ENCODE assay signal across 13 cellular contexts in genomic region chr2:128492966-128493811, GRCh38.
"Had no signal": no experiment of that assay in that cellular context is flagged by ENCODE, and none has a peak within 500 bp of the region (broad histone marks: within the 10 kb centered on the region; RNA-seq: fewer than 3 reads in every experiment).

No MANE protein-coding gene starts in this region.

- H3K27ac ChIP-seq: tibial artery had no signal

- H3K36me3 ChIP-seq: tibial artery had no signal

- DNase-seq: activated CD4-positive, alpha-beta T cell treated with anti-CD3 and anti-CD28 coated beads, Interleukin-2, amount 50 U/mL, for 4 hours; activated gamma-delta T cell; activated T-cell treated with anti-CD3 and anti-CD28 coated beads, Interleukin-2, amount 50 U/mL, for 24 hours; cerebellar nuclear complex; dermis blood vessel endothelial cell; hypothalamus; left ventricle myocardium superior; mesenchymal stem cell; stimulated activated CD4-positive, alpha-beta T cell treated with anti-CD3 and anti-CD28 coated beads, Interleukin-2, amount 100 ng/mL, for 48 hours; T-helper 2 cell had no signal

- H3K9me3 Mint-ChIP-seq: activated T-cell treated with anti-CD3 and anti-CD28 coated beads, Interleukin-2, amount 50 U/mL, for 24 hours; nephron had no signal

- H3K4me3 ChIP-seq: tibial artery had no signal

- H3K27ac Mint-ChIP-seq: activated naive CD8-positive, alpha-beta T cell; activated T-cell treated with anti-CD3 and anti-CD28 coated beads, Interleukin-2, amount 50 U/mL, for 24 hours had no signal

- H3K4me3 Mint-ChIP-seq: activated naive CD8-positive, alpha-beta T cell; activated T-cell treated with anti-CD3 and anti-CD28 coated beads, Interleukin-2, amount 50 U/mL, for 24 hours; nephron had no signal

- H3K27me3 Mint-ChIP-seq: activated naive CD8-positive, alpha-beta T cell had no signal

- H3K36me3 Mint-ChIP-seq: activated naive CD8-positive, alpha-beta T cell had no signal
